Comparison of ENCODE assay signal across 8 cellular contexts in the genomic region with DNA sequence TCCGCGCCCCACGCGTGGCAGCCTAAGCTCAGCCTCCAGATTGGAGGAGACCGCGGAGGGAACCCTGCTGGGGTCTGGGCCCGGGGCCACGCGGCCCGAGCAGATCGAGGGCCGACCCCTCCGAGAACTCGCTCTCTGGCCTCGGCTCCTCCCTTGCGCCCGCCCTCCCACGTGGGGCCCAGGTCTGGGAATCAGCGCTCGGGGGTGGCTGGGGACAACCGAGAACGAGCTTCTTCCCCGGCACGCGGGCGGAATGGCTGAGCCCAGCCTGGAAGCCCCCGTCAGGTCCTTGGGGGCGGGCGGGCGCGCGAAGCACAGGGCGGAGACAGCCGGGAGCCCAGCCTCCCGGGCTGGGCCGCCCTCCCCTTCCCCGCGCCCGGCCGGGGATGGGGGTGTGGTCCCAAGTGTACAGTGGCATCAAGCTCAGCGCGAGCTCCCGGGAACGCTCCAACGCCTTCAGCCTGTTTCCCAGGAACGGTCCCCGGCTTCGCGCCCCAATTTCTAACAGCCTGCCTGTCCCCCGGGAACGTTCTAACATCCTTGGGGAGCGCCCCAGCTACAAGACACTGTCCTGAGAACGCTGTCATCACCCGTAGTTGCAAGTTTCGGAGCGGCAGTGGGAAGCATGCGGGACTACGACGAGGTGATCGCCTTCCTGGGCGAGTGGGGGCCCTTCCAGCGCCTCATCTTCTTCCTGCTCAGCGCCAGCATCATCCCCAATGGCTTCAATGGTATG. TPM values are rescaled to one million over a fixed set of nuclear protein-coding genes. Genes with fewer than 3 reads are reported as not detected.
A peak's percentile ranks its signal among the peaks of the same experiment; 100 is the strongest.
DNase-seq lines count a peak whose midpoint lies in the region; ATAC-seq and TF ChIP-seq lines count a peak whose summit lies in the region.

A gene (plus strand): TSS at position 403 of the 736 bp plus-strand sequence. CDS start 223 bp downstream, at position 626.

- peak within 1 kb of the TSS; percentile 93 for H3K27ac Mint-ChIP-seq in Caco-2 (ENCODE audit: unreplicated experiment)

- H3K4me3 ChIP-seq in Caco-2 (ENCODE audit: low read depth, low read length) = peak within 1 kb of the TSS; percentile 55
- H3K4me3 ChIP-seq in OCI-LY7 (ENCODE audit: low read depth, low read length, poor library complexity, severe bottlenecking) = peak within 1 kb of the TSS; percentile 42
- peak within 1 kb of the TSS; percentile 71 to 77 for H3K4me3 ChIP-seq in mucosa of rectum (ENCODE audit: low read length in 2 of 2)

- no peaks in the 10 kb centered on the region for H3K9me2 ChIP-seq in OCI-LY7 (ENCODE audit: insufficient read depth, low read length)

- H3K27ac ChIP-seq in OCI-LY7 (ENCODE audit: low read depth, low read length, poor library complexity, severe bottlenecking) (no peak within 1 kb of the TSS), mucosa of rectum (ENCODE audit: low read depth in 2 of 2, low read length in 2 of 2) (peak within 1 kb of the TSS; percentile 95 to 96)

- peak; percentile 76 for TF ChIP-seq POLR2A in erythroblast (IDR thresholded peaks at IDR 0.05; ENCODE audit: low read length)

- POLR2A ChIA-PET in Caco-2 (lab: Charles Lee) (interaction anchor here (0.6 to 2.2 kb wide), 17 partner anchors 15 to 203 kb away, joined by 3 to 36 read pairs (median 6); a partner anchor contains a TSS), OCI-LY7 (lab: Charles Lee) (interaction anchor here (0.6 kb wide), 1 partner anchor 79 kb away, joined by 5 read pairs; no protein-coding TSS in a partner anchor)

- 0 out of 2 replicates have a peak within 1 kb of the TSS, but pooled peaks have one; percentile 16 for H2AFZ ChIP-seq in OCI-LY7 (ENCODE audit: low read length)

- no peaks in the 10 kb centered on the region for H4K20me1 ChIP-seq in OCI-LY7 (ENCODE audit: insufficient read depth, low read length)

- peaks cover 18% of the 10 kb centered on the region for H3K36me3 Mint-ChIP-seq in Caco-2 (ENCODE audit: insufficient read depth, unreplicated experiment)

- BruUV-seq in Caco-2 (replicated peaks; lab: Mats Ljungman, UMichigan) (no TSS peak), OCI-LY7 (replicated peaks; lab: Mats Ljungman, UMichigan) (no TSS peak)

- no peaks in the 10 kb centered on the region for H3K79me2 ChIP-seq in OCI-LY7 (ENCODE audit: insufficient read depth, low read depth, low read length)

- H3K4me1 ChIP-seq in Caco-2 (peaks cover 8% of the 10 kb centered on the region; the same call in 1 of the 2 replicates), OCI-LY7 (ENCODE audit: insufficient read depth, low read length, poor library complexity, severe bottlenecking) (no peaks in the 10 kb centered on the region), mucosa of rectum (ENCODE audit: control insufficient read depth in 2 of 2, insufficient read depth in 2 of 2, low read length in 2 of 2) (peaks cover 20 to 21% of the 10 kb centered on the region in 2 donors)

- peak within 1 kb of the TSS; percentile 57; the same call in 1 of the 2 replicates for H3K4me2 ChIP-seq in OCI-LY7 (ENCODE audit: low read length)

- CTCF ChIA-PET in Caco-2 (lab: Charles Lee) = interaction anchor here (0.7 to 2.5 kb wide), 15 partner anchors 13 to 207 kb away, joined by 3 to 27 read pairs (median 5); a partner anchor contains a TSS
- CTCF ChIA-PET in OCI-LY7 (lab: Charles Lee; ENCODE audit: unreplicated experiment) = interaction anchor here (1.0 kb wide), 1 partner anchor 33 kb away, joined by 3 read pairs; no protein-coding TSS in a partner anchor

- H3K9me3 ChIP-seq in Caco-2 (no peaks in the 10 kb centered on the region), OCI-LY7 (ENCODE audit: low read length) (no peaks in the 10 kb centered on the region), mucosa of rectum (ENCODE audit: control insufficient read depth in 2 of 2, low read length in 2 of 2) (no peaks in the 10 kb centered on the region)

- no peaks in the 10 kb centered on the region for H3K9me3 Mint-ChIP-seq in Caco-2 (ENCODE audit: unreplicated experiment)

- H3K27me3 ChIP-seq in Caco-2 (replicated peaks; ENCODE audit: control insufficient read depth, insufficient read depth, low read length) (no peaks in the 10 kb centered on the region), mucosa of rectum (ENCODE audit: control insufficient read depth in 2 of 2, insufficient read depth in 2 of 2, low read length in 2 of 2) (peaks cover 0 to 2% of the 10 kb centered on the region in 2 donors)

- DNase-seq in Caco-2 = peak; percentile 97 to 98
- DNase-seq in HUDEP-2 (lab: John Stamatoyannopoulos, UW; ENCODE audit: unreplicated experiment in 76 of 76) = peak in 73 of 76 experiments; percentile 35 to 94 (median 80)
- DNase-seq in OCI-LY7 (ENCODE audit: low spot score) = no peak
- DNase-seq in activated T-cell treated with anti-CD3 and anti-CD28 coated beads, Interleukin-2, amount 50 U/mL, for 1 hour = peak; percentile 71
- DNase-seq in erythroblast (lab: John Stamatoyannopoulos, UW) = peak; percentile 92 to 93
- peak; percentile 50 to 74 for DNase-seq in stimulated activated CD8-positive, alpha-beta memory T cell treated with anti-CD3 and anti-CD28 coated beads, Interleukin-4, amount 100 ng/mL, for 4 hours (ENCODE audit: low read depth in 2 of 2, low spot score in 1 of 2)

- ATAC-seq in GM21381 (IDR thresholded peaks at IDR 0.05; ENCODE audit: unreplicated experiment) = peak; percentile 62

- H3K36me3 ChIP-seq in Caco-2 (ENCODE audit: control insufficient read depth, insufficient read depth, low read length) = no peaks in the 10 kb centered on the region
- no peaks in the 10 kb centered on the region for H3K36me3 ChIP-seq in OCI-LY7 (ENCODE audit: insufficient read depth, low read length)
- no peaks in the 10 kb centered on the region for H3K36me3 ChIP-seq in mucosa of rectum (ENCODE audit: control insufficient read depth in 2 of 2, insufficient read depth in 2 of 2, low read length in 2 of 2)

- peak within 1 kb of the TSS; percentile 90 for H3K9ac ChIP-seq in mucosa of rectum (ENCODE audit: low read depth in 1 of 2, low read length in 2 of 2)

- no peak for TF ChIP-seq CTCF in Caco-2 (IDR thresholded peaks at IDR 0.05; ENCODE audit: insufficient read depth in 1 of 2, low read depth in 1 of 2, low read length in 1 of 2, severe bottlenecking in 1 of 2, unreplicated experiment in 1 of 2)
- no peak for TF ChIP-seq CTCF in OCI-LY7 (conservative IDR thresholded peaks at IDR 0.05; ENCODE audit: low read length)

- H3K4me1 Mint-ChIP-seq in Caco-2 (ENCODE audit: low read depth, unreplicated experiment) = peaks cover 12% of the 10 kb centered on the region

- no peaks in the 10 kb centered on the region for H3K27me3 Mint-ChIP-seq in Caco-2 (ENCODE audit: insufficient read depth, unreplicated experiment)

- intact Hi-C loops in Caco-2 (cut with micrococcal nuclease; ENCODE audit: unreplicated experiment) = loop anchor here (1.0 to 2.0 kb wide), 6 partner anchors 11 to 75 kb away; a partner anchor contains a TSS
- intact Hi-C loops in OCI-LY7 (cut with micrococcal nuclease; ENCODE audit: unreplicated experiment) = no loop called here

- H3K4me3 Mint-ChIP-seq in Caco-2 (ENCODE audit: unreplicated experiment) = peak within 1 kb of the TSS; percentile 85

RNA-seq across cellular contexts. Expression of the gene that starts here (rescaled TPM):
- 1.5 and 1.7 TPM in 2 replicates for total RNA-seq in Caco-2 (2022)
- total RNA-seq in OCI-LY7 (2014; rRNA removed; shearing (Covaris generic)) = not detected in 2 replicates
- not detected in 2 replicates for total RNA-seq in OCI-LY7 (2022)
